21 cellular contexts compared by ENCODE assay signal in genomic region chr10:133219782-133220181, GRCh38. TPM values are rescaled to one million over a fixed set of nuclear protein-coding genes. Genes with fewer than 3 reads are reported as not detected.
A peak's percentile ranks its signal among the peaks of the same experiment; 100 is the strongest.
DNase-seq lines count a peak whose midpoint lies in the region; ATAC-seq and TF ChIP-seq lines count a peak whose summit lies in the region.
"Had no signal": no experiment of that assay in that cellular context is flagged by ENCODE, and none has a peak within 500 bp of the region (broad histone marks: within the 10 kb centered on the region; RNA-seq: fewer than 3 reads in every experiment).

No MANE protein-coding gene starts in this region.

- H3K27me3 ChIP-seq in BLaER1 treated with 17β-estradiol and CSF1 and Interleukin-3, amounts not matched to agents 10 nM and 100 nM = peaks cover 9 to 25% (median 21%) of the 10 kb centered on the region in 11 experiments; a peak in 19 of 22 replicates
- H3K27me3 ChIP-seq in HUES64 (ENCODE audit: insufficient read depth, low read length) (no peaks in the 10 kb centered on the region), iPS-18a (ENCODE audit: control insufficient read depth, insufficient read depth, low read length) (no peaks in the 10 kb centered on the region), neural progenitor cell (peaks cover 25% of the 10 kb centered on the region)

- WGBS in HUES64 = 11% methylated on average over 28 of the region's 28 CpGs

- H3K4me1 Mint-ChIP-seq in neural progenitor cell = peaks cover 3% of the 10 kb centered on the region

- no peak overlapping the region for H3K4me3 Mint-ChIP-seq in neural progenitor cell

- H3K4me2 ChIP-seq in BLaER1 treated with 17β-estradiol and CSF1 and Interleukin-3, amounts not matched to agents 10 nM and 100 nM = peak overlapping the region in 9 of 11 experiments; percentile 45 to 79 (median 66); a peak in 17 of 22 replicates
- H3K4me2 ChIP-seq in neural progenitor cell = peak overlapping the region; percentile 77

- H3K36me3 ChIP-seq in BLaER1 treated with 17β-estradiol and CSF1 and Interleukin-3, amounts not matched to agents 10 nM and 100 nM = no peaks in the 10 kb centered on the region
- H3K36me3 ChIP-seq in HUES64 (ENCODE audit: insufficient read depth, low read length) (no peaks in the 10 kb centered on the region), iPS-18a (ENCODE audit: control insufficient read depth, low read depth, low read length) (no peaks in the 10 kb centered on the region), neural progenitor cell (no peaks in the 10 kb centered on the region)

- no peak overlapping the region for H3K9ac ChIP-seq in BLaER1 treated with 17β-estradiol and CSF1 and Interleukin-3, amounts not matched to agents 10 nM and 100 nM
- H3K9ac ChIP-seq in HUES64 (ENCODE audit: low read depth, low read length) (no peak overlapping the region), iPS-18a (ENCODE audit: low read length) (no peak overlapping the region), neural progenitor cell (no peak overlapping the region)

- TF ChIP-seq CTCF in neural progenitor cell (IDR thresholded peaks at IDR 0.05) (no peak), foreskin fibroblast (IDR thresholded peaks at IDR 0.05; ENCODE audit: low read depth, low read length) (no peak)

- peaks cover 7 to 26% (median 20%) of the 10 kb centered on the region in 10 experiments for H3K4me1 ChIP-seq in BLaER1 treated with 17β-estradiol and CSF1 and Interleukin-3, amounts not matched to agents 10 nM and 100 nM
- H3K4me1 ChIP-seq in HUES64 (ENCODE audit: insufficient read depth, low read length) = peaks cover 3% of the 10 kb centered on the region; the same call in 1 of the 2 replicates
- H3K4me1 ChIP-seq in iPS-18a (ENCODE audit: control insufficient read depth, low read depth, low read length) = no peaks in the 10 kb centered on the region
- H3K4me1 ChIP-seq in neural progenitor cell = no peaks in the 10 kb centered on the region

- H3F3A ChIP-seq in neural progenitor cell (ENCODE audit: low read depth) = peaks cover 6% of the 10 kb centered on the region

- H4K20me1 ChIP-seq in BLaER1 treated with 17β-estradiol and CSF1 and Interleukin-3, amounts not matched to agents 10 nM and 100 nM = peaks cover 0 to 32% (median 0%) of the 10 kb centered on the region in 11 experiments; a peak in 4 of 22 replicates
- no peaks in the 10 kb centered on the region for H4K20me1 ChIP-seq in neural progenitor cell (ENCODE audit: low read depth)

- peaks cover 3% of the 10 kb centered on the region for H3K9me3 Mint-ChIP-seq in neural progenitor cell

- H3K4me3 ChIP-seq in BLaER1 treated with 17β-estradiol and CSF1 and Interleukin-3, amounts not matched to agents 10 nM and 100 nM = no peak overlapping the region
- H3K4me3 ChIP-seq in HUES64 (ENCODE audit: low read length) (peak overlapping the region; percentile 30), iPS-18a (ENCODE audit: low read length) (peak overlapping the region; percentile 35), neural progenitor cell (peak overlapping the region; percentile 46), foreskin fibroblast (ENCODE audit: low read depth in 1 of 2, low read length in 2 of 2) (no peak overlapping the region)

- H3K27me3 Mint-ChIP-seq in neural progenitor cell (ENCODE audit: insufficient read depth, low read depth) = peaks cover 22% of the 10 kb centered on the region

- no peak overlapping the region for H3K27ac ChIP-seq in BLaER1 treated with 17β-estradiol and CSF1 and Interleukin-3, amounts not matched to agents 10 nM and 100 nM
- peak overlapping the region; percentile 37; the same call in 1 of the 2 replicates for H3K27ac ChIP-seq in HUES64 (ENCODE audit: low read depth, low read length)
- no peak overlapping the region for H3K27ac ChIP-seq in iPS-18a (ENCODE audit: low read length)
- H3K27ac ChIP-seq in neural progenitor cell = no peak overlapping the region
- H3K27ac ChIP-seq: C4-2B, RWPE1 had no signal

- H3K27ac Mint-ChIP-seq in neural progenitor cell = no peak overlapping the region

- no peak overlapping the region for H2AFZ ChIP-seq in neural progenitor cell (replicated peaks)

- H3K36me3 Mint-ChIP-seq in neural progenitor cell = no peaks in the 10 kb centered on the region

- no peak for ATAC-seq in GM18511 (IDR thresholded peaks at IDR 0.05; ENCODE audit: unreplicated experiment)
- ATAC-seq: PC-3 had no signal

- peak; percentile 78 for DNase-seq in neural progenitor cell (ENCODE audit: low spot score)
- DNase-seq in foreskin fibroblast = no peak
- no peak for DNase-seq in 8988T
- no peak for DNase-seq in stimulated activated CD4-positive, alpha-beta T cell treated with anti-CD3 and anti-CD28 coated beads, Interleukin-4, amount 100 ng/mL, for 24 hours
- DNase-seq: HCEC 1CT, KBM-7, MV-4-11, NCI-H1436, NCI-H2029, NCI-H2171 treated with DMSO at 0.1 percent for 48 hours, NCI-H510A, NCI-H774 had no signal

- H3K9me3 ChIP-seq in BLaER1 treated with 17β-estradiol and CSF1 and Interleukin-3, amounts not matched to agents 10 nM and 100 nM (replicated peaks in 1 of 11) = no peaks in the 10 kb centered on the region
- H3K9me3 ChIP-seq in HUES64 (ENCODE audit: insufficient read depth, low read depth, low read length) (no peaks in the 10 kb centered on the region), iPS-18a (ENCODE audit: control insufficient read depth, low read depth, low read length) (no peaks in the 10 kb centered on the region), neural progenitor cell (ENCODE audit: low read depth) (no peaks in the 10 kb centered on the region)

- H3K79me2 ChIP-seq in neural progenitor cell (ENCODE audit: low read depth) = no peaks in the 10 kb centered on the region

RNA-seq across cellular contexts. Expression of gene UTF1, which starts 10.2 kb away (rescaled TPM):
- polyA plus RNA-seq in HUES64 (2013, experiment 1 of 2) = 9.1 TPM
- polyA plus RNA-seq in HUES64 (2013, experiment 2 of 2) = 10.8 TPM
- not detected in 2 replicates for total RNA-seq in neural progenitor cell (ENCODE audit: low replicate concordance)
- total RNA-seq: Daoy, HT1080, PC-3 had no signal

RNA-seq across cellular contexts. Expression of gene VENTX, which starts 17.9 kb away (rescaled TPM):
- 4.0 TPM for polyA plus RNA-seq in HUES64 (2013, experiment 1 of 2)
- polyA plus RNA-seq in HUES64 (2013, experiment 2 of 2) = 4.4 TPM
- 1.0 TPM in 1 of 2 replicates, not detected in the other for total RNA-seq in neural progenitor cell (ENCODE audit: low replicate concordance)
- total RNA-seq: Daoy, PC-3 had no signal

RNA-seq across cellular contexts. Expression of gene ADAM8, which starts 56.9 kb away (rescaled TPM):
- polyA plus RNA-seq in HUES64 (2013, experiment 1 of 2) = 0.90 TPM
- 1.1 TPM for polyA plus RNA-seq in HUES64 (2013, experiment 2 of 2)
- total RNA-seq in neural progenitor cell (ENCODE audit: low replicate concordance) = 3.2 and 3.3 TPM in 2 replicates

RNA-seq across cellular contexts. Expression of gene KNDC1, which starts 59.8 kb away (rescaled TPM):
- 5.4 TPM for polyA plus RNA-seq in HUES64 (2013, experiment 1 of 2)
- polyA plus RNA-seq in HUES64 (2013, experiment 2 of 2) = 6.3 TPM
- 1.8 and 5.6 TPM in 2 replicates for total RNA-seq in neural progenitor cell (ENCODE audit: low replicate concordance)
- total RNA-seq: Daoy, HT1080, PC-3 had no signal

Comparison
In these comparisons a context has a peak if more than half of its experiments do, and no peak if none do; other contexts are left out.
1. H3K4me3 ChIP-seq: peak in HUES64 (single experiment), iPS-18a (single experiment) and neural progenitor cell (single experiment); none in BLaER1 treated with 17β-estradiol and CSF1 and Interleukin-3, amounts not matched to agents 10 nM and 100 nM (0 of 10) and foreskin fibroblast (0 of 2).